14 cellular contexts compared by ENCODE assay signal in the genomic region with DNA sequence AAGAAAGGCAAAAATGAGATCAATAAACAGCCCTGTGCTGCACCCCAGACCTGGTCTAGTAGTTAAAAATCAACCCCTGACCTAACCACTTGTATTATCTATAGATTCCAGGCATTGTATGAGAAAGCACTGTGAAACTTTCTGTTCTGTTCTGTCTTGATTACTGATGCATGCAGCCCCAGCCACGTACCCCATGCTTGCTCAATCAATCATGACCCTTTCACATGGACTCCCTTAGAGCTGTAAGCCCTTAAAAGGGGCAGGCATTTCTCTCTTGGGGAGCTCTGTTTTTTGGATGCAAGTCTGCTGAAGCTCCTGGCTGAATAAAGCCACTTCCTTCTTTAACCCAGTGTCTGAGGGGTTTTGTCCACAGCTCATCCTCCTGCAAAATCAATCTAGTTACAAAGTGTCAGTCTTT. TPM values are rescaled to one million over a fixed set of nuclear protein-coding genes. Genes with fewer than 3 reads are reported as not detected.
DNase-seq lines count a peak whose midpoint lies in the region; ATAC-seq and TF ChIP-seq lines count a peak whose summit lies in the region.
"Had no signal": no experiment of that assay in that cellular context is flagged by ENCODE, and none has a peak within 500 bp of the region (broad histone marks: within the 10 kb centered on the region; RNA-seq: fewer than 3 reads in every experiment).

No MANE protein-coding gene starts in this region.

- H3K36me3 ChIP-seq in kidney epithelial cell (ENCODE audit: control insufficient read depth, insufficient read depth, low read length), result no peaks in the 10 kb centered on the region
- H3K36me3 ChIP-seq: thoracic aorta had no signal

- no peak overlapping the region for H3K27ac Mint-ChIP-seq in endothelial cell (ENCODE audit: unreplicated experiment)
- H3K27ac Mint-ChIP-seq: natural killer cell had no signal

- no peaks in the 10 kb centered on the region for H3K27me3 Mint-ChIP-seq in endothelial cell (ENCODE audit: unreplicated experiment)

- H3K27me3 ChIP-seq in kidney epithelial cell (ENCODE audit: control insufficient read depth, insufficient read depth, low read length), result no peaks in the 10 kb centered on the region

- H3K4me1 Mint-ChIP-seq in endothelial cell (ENCODE audit: unreplicated experiment), result peaks cover 17% of the 10 kb centered on the region
- H3K4me1 Mint-ChIP-seq: natural killer cell had no signal

- no peaks in the 10 kb centered on the region for H3K9me3 Mint-ChIP-seq in endothelial cell (ENCODE audit: unreplicated experiment)
- H3K9me3 Mint-ChIP-seq: natural killer cell had no signal

- peak; percentile 95 for ATAC-seq in GM19025 (IDR thresholded peaks at IDR 0.05; ENCODE audit: low read depth, unreplicated experiment)
- ATAC-seq in HG02588 (IDR thresholded peaks at IDR 0.05; ENCODE audit: unreplicated experiment), result peak; percentile 98
- peak; percentile 98 for ATAC-seq in HG03442 (IDR thresholded peaks at IDR 0.05; ENCODE audit: unreplicated experiment)
- ATAC-seq: natural killer cell had no signal

- no peak overlapping the region for H3K4me3 ChIP-seq in kidney epithelial cell (ENCODE audit: low read depth, low read length)
- H3K4me3 ChIP-seq: thoracic aorta had no signal

- peaks cover 4% of the 10 kb centered on the region for H3K36me3 Mint-ChIP-seq in endothelial cell (ENCODE audit: low read depth, unreplicated experiment)
- H3K36me3 Mint-ChIP-seq: natural killer cell had no signal

- TF ChIP-seq CTCF in kidney epithelial cell (IDR thresholded peaks at IDR 0.05; ENCODE audit: insufficient read depth, low read length, poor library complexity, severe bottlenecking) (no peak), endothelial cell (IDR thresholded peaks at IDR 0.05; ENCODE audit: unreplicated experiment) (no peak)

- DNase-seq in kidney epithelial cell (ENCODE audit: low read depth), result peak; percentile 23
- DNase-seq in endothelial cell (ENCODE audit: low spot score), result no peak
- no peak for DNase-seq in NOMO-1 treated with dmso at 0.1 percent for 144 hours (lab: John Stamatoyannopoulos, UW; ENCODE audit: unreplicated experiment)
- no peak for DNase-seq in GM19238 (ENCODE audit: insufficient read length, low spot score)
- DNase-seq in NCI-H748 treated with DMSO at 0.1 percent for 48 hours (lab: John Stamatoyannopoulos, UW), result no peak
- DNase-seq: activated effector memory CD4-positive, alpha-beta T cell treated with Interleukin-2 at 50 U/mL for 16 hours; cortex of kidney; natural killer cell; NCI-H2171 treated with DMSO at 0.1 percent for 48 hours had no signal

- no peak overlapping the region for H3K4me3 Mint-ChIP-seq in endothelial cell (ENCODE audit: unreplicated experiment)
- H3K4me3 Mint-ChIP-seq: natural killer cell had no signal

RNA-seq across cellular contexts. Expression of a gene that starts 24.2 kb away (rescaled TPM):
- total RNA-seq in kidney epithelial cell (0.04 and 0.41 TPM in 2 replicates), endothelial cell (ENCODE audit: unreplicated experiment) (277 TPM)
- total RNA-seq: Daoy had no signal

Comparison
In these comparisons a context has a peak if more than half of its experiments do, and no peak if none do; other contexts are left out.
1. RNA of a gene that starts 24.2 kb away (total RNA-seq): 277 TPM in endothelial cell (single experiment); 0.04 to 0.41 TPM in kidney epithelial cell; every median in the first group is over 100 times any median in the second.
2. Peak in every context shown above with its lines, with median percentiles within 50 percentile points of each other: ATAC-seq.